Comparison of ENCODE assay signal across 35 cellular contexts in genomic region chr17:40996829-40997228, GRCh38. TPM values are rescaled to one million over a fixed set of nuclear protein-coding genes. Genes with fewer than 3 reads are reported as not detected.
"Had no signal": no experiment of that assay in that cellular context is flagged by ENCODE, and none has a peak within 500 bp of the region (broad histone marks: within the 10 kb centered on the region; RNA-seq: fewer than 3 reads in every experiment).

No MANE protein-coding gene starts in this region.

- H2AFZ ChIP-seq: parathyroid adenoma had no signal

- FAIRE-seq: keratinocyte had no signal

- H3K27me3 ChIP-seq: neural progenitor cell, right atrium auricular region, testis, thyroid gland, upper lobe of left lung had no signal

- ATAC-seq: left colon; left lung; lower lobe of right lung; natural killer cell; right lobe of liver; stimulated activated naive B cell treated with anti-CD40 and anti-IgM and Interleukin-4, amounts not matched to agents 10 μg/mL and 1 μg/mL and 100 μg/mL, for 72 hours; stimulated activated naive CD8-positive, alpha-beta T cell treated with anti-CD3 and anti-CD28 coated beads, Interleukin-15, Interleukin-2, amounts not matched to agents 100 U/mL and 50 U/mL, for 24 hours had no signal

- H3K27ac ChIP-seq: left lung, lower lobe of right lung, neural progenitor cell, neutrophil, parathyroid adenoma, right atrium auricular region, right lobe of liver, stomach, testis, thyroid gland, transverse colon, upper lobe of left lung had no signal

- H3K36me3 ChIP-seq: left lung, lower lobe of right lung, neural progenitor cell, neutrophil, right atrium auricular region, right lobe of liver, stomach, thyroid gland, transverse colon, upper lobe of left lung had no signal

- H3K9me3 Mint-ChIP-seq: natural killer cell; nephron progenitor cell; neural progenitor cell; stimulated activated naive B cell treated with anti-CD40 and anti-IgM and Interleukin-4, amounts not matched to agents 10 μg/mL and 1 μg/mL and 100 μg/mL, for 72 hours had no signal

- H3K27me3 Mint-ChIP-seq: progenitor cell of endocrine pancreas had no signal

- H3K4me3 Mint-ChIP-seq: mesothelial cell of epicardium; naive B cell; natural killer cell; nephron progenitor cell; neural progenitor cell; stimulated activated naive B cell treated with anti-CD40 and anti-IgM and Interleukin-4, amounts not matched to agents 10 μg/mL and 1 μg/mL and 100 μg/mL, for 72 hours had no signal

- H3K36me3 Mint-ChIP-seq: mesothelial cell of epicardium, naive B cell, natural killer cell, neural progenitor cell had no signal

- H3K4me1 Mint-ChIP-seq: naive B cell; natural killer cell; neural progenitor cell; stimulated activated naive B cell treated with anti-CD40 and anti-IgM and Interleukin-4, amounts not matched to agents 10 μg/mL and 1 μg/mL and 100 μg/mL, for 72 hours had no signal

- H3K79me2 ChIP-seq: parathyroid adenoma had no signal

- H3K9me3 ChIP-seq: left lung, lower lobe of right lung, neutrophil, right atrium auricular region, right lobe of liver, stomach, testis, thyroid gland, transverse colon, upper lobe of left lung had no signal

- H3K4me2 ChIP-seq: neural progenitor cell, smooth muscle cell had no signal

- H3K27ac Mint-ChIP-seq: mesothelial cell of epicardium; naive B cell; natural killer cell; nephron progenitor cell; progenitor cell of endocrine pancreas; stimulated activated naive B cell treated with anti-CD40 and anti-IgM and Interleukin-4, amounts not matched to agents 10 μg/mL and 1 μg/mL and 100 μg/mL, for 72 hours had no signal

- H3K4me1 ChIP-seq: left lung, lower lobe of right lung, neural progenitor cell, parathyroid adenoma, right atrium auricular region, right lobe of liver, stomach, testis, thyroid gland, upper lobe of left lung had no signal

- DNase-seq: hippocampal formation; kidney glomerular epithelial cell; left colon; left lung; lower lobe of right lung; mesendoderm; naive B cell; natural killer cell; nephron progenitor cell; occipital lobe; right lobe of liver; stimulated activated CD4-positive, alpha-beta T cell treated with anti-CD3 and anti-CD28 coated beads, Interleukin-2, amount 100 ng/mL, for 24 hours; stimulated activated CD4-positive, alpha-beta T cell treated with anti-CD3 and anti-CD28 coated beads, Interleukin-4, amount 100 ng/mL, for 1 hour; stimulated activated naive B cell treated with anti-CD40 and anti-IgM and Interleukin-4, amounts not matched to agents 10 μg/mL and 1 μg/mL and 100 μg/mL, for 72 hours; stimulated activated naive CD8-positive, alpha-beta T cell treated with anti-CD3 and anti-CD28 coated beads, Interleukin-15, Interleukin-2, amounts not matched to agents 100 U/mL and 50 U/mL, for 24 hours; stomach; testis; thyroid gland; transverse colon; upper lobe of left lung had no signal

- H3K9ac ChIP-seq: neural progenitor cell, parathyroid adenoma had no signal

- H3K4me3 ChIP-seq: left lung, lower lobe of right lung, neural progenitor cell, right atrium auricular region, right lobe of liver, smooth muscle cell, stomach, testis, thyroid gland, transverse colon, upper lobe of left lung had no signal

RNA-seq across cellular contexts. Expression of gene KRTAP3-3, which starts 2.9 kb away (rescaled TPM):
- total RNA-seq: left colon, left lung, liver, lower lobe of right lung, mesothelial cell of epicardium, natural killer cell, occipital lobe, osteocyte, progenitor cell of endocrine pancreas, pulmonary artery endothelial cell, renal cortical epithelial cell, right atrium auricular region, right lobe of liver, skeletal muscle tissue, smooth muscle cell, stomach, testis, thyroid gland, transverse colon, upper lobe of left lung, urinary bladder had no signal

RNA-seq across cellular contexts. Expression of gene KRTAP3-2, which starts 2.9 kb away (rescaled TPM):
- total RNA-seq: left colon, left lung, liver, lower lobe of right lung, mesothelial cell of epicardium, mononuclear cell, natural killer cell, occipital lobe, osteocyte, progenitor cell of endocrine pancreas, pulmonary artery endothelial cell, renal cortical epithelial cell, right atrium auricular region, right lobe of liver, skeletal muscle tissue, smooth muscle cell, stomach, testis, thyroid gland, transverse colon, upper lobe of left lung, urinary bladder had no signal

RNA-seq across cellular contexts. Expression of gene KRTAP3-1, which starts 12.1 kb away (rescaled TPM):
- total RNA-seq: left colon, left lung, liver, lower lobe of right lung, mononuclear cell, natural killer cell, occipital lobe, osteocyte, progenitor cell of endocrine pancreas, pulmonary artery endothelial cell, renal cortical epithelial cell, right atrium auricular region, right lobe of liver, skeletal muscle tissue, stomach, testis, thyroid gland, transverse colon, upper lobe of left lung, urinary bladder had no signal

RNA-seq across cellular contexts. Expression of gene KRT40, which starts 12.7 kb away (rescaled TPM):
- total RNA-seq: left lung, liver, natural killer cell, occipital lobe, osteocyte, progenitor cell of endocrine pancreas, pulmonary artery endothelial cell, renal cortical epithelial cell, right atrium auricular region, right lobe of liver, smooth muscle cell, stomach, thyroid gland, urinary bladder had no signal

RNA-seq across cellular contexts. Expression of gene KRT39, which starts 30.1 kb away (rescaled TPM):
- total RNA-seq: left colon, liver, mesothelial cell of epicardium, mononuclear cell, natural killer cell, occipital lobe, osteocyte, progenitor cell of endocrine pancreas, pulmonary artery endothelial cell, renal cortical epithelial cell, right atrium auricular region, right lobe of liver, smooth muscle cell, stomach, testis, thyroid gland, transverse colon, upper lobe of left lung, urinary bladder had no signal
